In the genomic region with DNA sequence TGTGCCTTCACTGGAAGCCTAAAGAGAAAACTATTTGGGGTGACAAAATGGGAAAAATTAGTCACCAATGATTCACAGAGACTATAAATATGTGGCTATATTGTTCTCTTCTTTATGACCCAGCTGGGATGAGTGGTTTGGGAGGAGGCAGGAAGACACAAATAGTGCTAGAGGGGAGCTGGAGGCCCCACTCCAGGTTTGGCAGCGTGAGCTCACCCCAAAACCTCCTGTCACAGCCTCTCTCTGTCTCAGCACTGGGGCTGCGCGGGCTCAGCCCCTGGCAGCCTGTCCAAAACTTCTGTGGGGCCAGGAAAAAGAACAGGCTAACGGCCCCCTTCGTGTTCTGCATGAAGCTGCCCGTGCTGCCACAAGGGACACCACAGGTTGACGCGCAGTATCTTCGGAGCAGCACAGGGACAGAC, we compare ENCODE assay signal across 14 cellular contexts.
A peak's percentile ranks its signal among the peaks of the same experiment; 100 is the strongest.
DNase-seq lines count a peak whose midpoint lies in the region; ATAC-seq and TF ChIP-seq lines count a peak whose summit lies in the region.
"Had no signal": no experiment of that assay in that cellular context is flagged by ENCODE, and none has a peak within 500 bp of the region (broad histone marks: within the 10 kb centered on the region; RNA-seq: fewer than 3 reads in every experiment).

No MANE protein-coding gene starts in this region.

- H3K9me3 Mint-ChIP-seq in activated naive CD8-positive, alpha-beta T cell treated with anti-CD3 and anti-CD28 coated beads for 36 hours = no peaks in the 10 kb centered on the region

- H3K27me3 Mint-ChIP-seq in activated naive CD8-positive, alpha-beta T cell treated with anti-CD3 and anti-CD28 coated beads for 36 hours = no peaks in the 10 kb centered on the region

- peaks cover 29% of the 10 kb centered on the region for H3F3A ChIP-seq in GM23248 (ENCODE audit: insufficient read depth)

- H3K18ac ChIP-seq in neuronal stem cell (ENCODE audit: low read length) = no peak overlapping the region

- no peak overlapping the region for H3K23ac ChIP-seq in neuronal stem cell (ENCODE audit: low read depth, low read length, poor library complexity)

- H2BK12ac ChIP-seq in neuronal stem cell (ENCODE audit: low read length) = no peak overlapping the region

- no peak overlapping the region for H4K91ac ChIP-seq in neuronal stem cell (ENCODE audit: low read depth, low read length, poor library complexity)

- H3K36me3 Mint-ChIP-seq in activated naive CD8-positive, alpha-beta T cell treated with anti-CD3 and anti-CD28 coated beads for 36 hours = no peaks in the 10 kb centered on the region

- no peaks in the 10 kb centered on the region for H3K9me3 ChIP-seq in AG04450 (ENCODE audit: control insufficient read depth, insufficient read depth, low read length)
- H3K9me3 ChIP-seq in GM23248 (ENCODE audit: low read depth) = no peaks in the 10 kb centered on the region
- no peaks in the 10 kb centered on the region for H3K9me3 ChIP-seq in neuronal stem cell (replicated peaks in 1 of 2; ENCODE audit: control insufficient read depth in 2 of 2, insufficient read depth in 1 of 2, low read depth in 1 of 2, low read length in 2 of 2)
- H3K9me3 ChIP-seq: ovary had no signal

- H3K27me3 ChIP-seq in AG04450 (ENCODE audit: control insufficient read depth, insufficient read depth, low read length) (no peaks in the 10 kb centered on the region), GM23248 (replicated peaks; ENCODE audit: insufficient read depth) (no peaks in the 10 kb centered on the region), foreskin keratinocyte (peaks cover 13% of the 10 kb centered on the region), neuronal stem cell (ENCODE audit: control insufficient read depth in 3 of 3, insufficient read depth in 3 of 3, low read depth in 1 of 3, low read length in 3 of 3) (peaks cover 0 to 3% (median 0%) of the 10 kb centered on the region in 3 experiments)
- H3K27me3 ChIP-seq: ovary had no signal

- no peaks in the 10 kb centered on the region for H3K79me1 ChIP-seq in neuronal stem cell (ENCODE audit: low read depth, low read length)

- H2BK15ac ChIP-seq in neuronal stem cell (ENCODE audit: low read length) = no peak overlapping the region

- H3K27ac ChIP-seq in AG04450 (ENCODE audit: low read depth, low read length) (peak overlapping the region; percentile 48), GM23248 (peak overlapping the region; percentile 92), foreskin keratinocyte (no peak overlapping the region), neuronal stem cell (replicated peaks; ENCODE audit: low read length) (no peak overlapping the region)
- H3K27ac ChIP-seq: ovary had no signal

- H3K79me2 ChIP-seq in GM23248 (ENCODE audit: insufficient read depth) = no peaks in the 10 kb centered on the region

- H3K4me3 Mint-ChIP-seq in activated naive CD8-positive, alpha-beta T cell treated with anti-CD3 and anti-CD28 coated beads for 36 hours = no peak overlapping the region

- H2BK5ac ChIP-seq in neuronal stem cell (ENCODE audit: low read length) = no peak overlapping the region

- no peak overlapping the region for H4K8ac ChIP-seq in neuronal stem cell (ENCODE audit: low read depth, low read length)

- DNase-seq in AG04450 (ENCODE audit: low read depth, low spot score) (no peak), GM23248 (peak; percentile 91), foreskin keratinocyte (peak; percentile 43 to 75), neuronal stem cell (ENCODE audit: low spot score) (no peak), DMS79 treated with DMSO at 0.1 percent for 48 hours (lab: John Stamatoyannopoulos, UW) (no peak)
- no peak for DNase-seq in activated naive CD8-positive, alpha-beta T cell treated with anti-CD3 and anti-CD28 coated beads for 36 hours
- DNase-seq: caudate nucleus, left ventricle myocardium superior, NCI-H1436, NCI-H82, ovary, SW 1271 had no signal

- no peak overlapping the region for H3K14ac ChIP-seq in neuronal stem cell (ENCODE audit: low read length)

- peak overlapping the region; percentile 22 for H3K27ac Mint-ChIP-seq in activated naive CD8-positive, alpha-beta T cell treated with anti-CD3 and anti-CD28 coated beads for 36 hours

- TF ChIP-seq CTCF in AG04450 (IDR thresholded peaks at IDR 0.05; ENCODE audit: low read depth, low read length) = no peak
- TF ChIP-seq CTCF in foreskin keratinocyte (conservative IDR thresholded peaks at IDR 0.05) = no peak

- H3K4ac ChIP-seq in neuronal stem cell (ENCODE audit: low read length) = no peak overlapping the region

- no peak overlapping the region for H2AFZ ChIP-seq in GM23248
- H2AFZ ChIP-seq in neuronal stem cell (ENCODE audit: low read length) = no peak overlapping the region

- H3K9ac ChIP-seq in GM23248 (peak overlapping the region; percentile 56), neuronal stem cell (ENCODE audit: low read depth, low read length, poor library complexity) (no peak overlapping the region)

- H4K20me1 ChIP-seq in GM23248 (ENCODE audit: insufficient read depth) = no peaks in the 10 kb centered on the region

- in situ Hi-C loops in GM23248 (cut with MboI) = no loop called here

- no peak overlapping the region for H3K4me3 ChIP-seq in AG04450 (ENCODE audit: low read depth, low read length)
- no peak overlapping the region for H3K4me3 ChIP-seq in GM23248
- H3K4me3 ChIP-seq in neuronal stem cell (ENCODE audit: low read length in 2 of 2) = no peak overlapping the region
- H3K4me3 ChIP-seq: ovary had no signal

- ATAC-seq in foreskin keratinocyte = peak; percentile 91
- no peak for ATAC-seq in GM19467 (IDR thresholded peaks at IDR 0.05; ENCODE audit: unreplicated experiment)
- ATAC-seq in HG03460 (IDR thresholded peaks at IDR 0.05; ENCODE audit: unreplicated experiment) = no peak
- ATAC-seq: left ventricle myocardium superior had no signal

- H3K4me2 ChIP-seq in GM23248 (ENCODE audit: unreplicated experiment) (no peak overlapping the region), neuronal stem cell (ENCODE audit: insufficient read depth, low read length, poor library complexity, severe bottlenecking) (no peak overlapping the region)

- no peaks in the 10 kb centered on the region for H3K36me3 ChIP-seq in GM23248 (ENCODE audit: low read depth)
- H3K36me3 ChIP-seq in neuronal stem cell (replicated peaks in 1 of 2; ENCODE audit: control insufficient read depth in 2 of 2, insufficient read depth in 2 of 2, low read length in 2 of 2) = no peaks in the 10 kb centered on the region
- H3K36me3 ChIP-seq: ovary had no signal

- H2BK120ac ChIP-seq in neuronal stem cell (ENCODE audit: low read depth, low read length) = no peak overlapping the region

- H3K9me2 ChIP-seq in GM23248 (ENCODE audit: insufficient read depth) = no peaks in the 10 kb centered on the region

- POLR2A ChIA-PET in AG04450 (lab: Yijun Ruan, JAX) = interaction anchor here (0.7 to 1.3 kb wide), 5 partner anchors 52 to 143 kb away, joined by 3 to 7 read pairs (median 3); a partner anchor contains a TSS

- CTCF ChIA-PET in AG04450 (lab: Charles Lee) = interaction anchor here (0.7 to 1.3 kb wide), 3 partner anchors 12 to 338 kb away, joined by 3 to 11 read pairs (median 3); no protein-coding TSS in a partner anchor

- peaks cover 17% of the 10 kb centered on the region for H3K4me1 Mint-ChIP-seq in activated naive CD8-positive, alpha-beta T cell treated with anti-CD3 and anti-CD28 coated beads for 36 hours

- H2AK5ac ChIP-seq in neuronal stem cell (ENCODE audit: low read depth, low read length) = no peak overlapping the region

- H3K4me1 ChIP-seq in GM23248 (ENCODE audit: insufficient read depth) = peaks cover 41% of the 10 kb centered on the region
- H3K4me1 ChIP-seq in foreskin keratinocyte = peaks cover 3% of the 10 kb centered on the region
- no peaks in the 10 kb centered on the region for H3K4me1 ChIP-seq in neuronal stem cell (ENCODE audit: control insufficient read depth in 2 of 2, insufficient read depth in 1 of 2, low read depth in 1 of 2, low read length in 2 of 2)

- 75 to 79% methylated on average over 8 to 9 of the region's 9 CpGs for WGBS in GM23248 (ENCODE audit: low coverage in 1 of 2, low lambda C conversion rate in 2 of 2, missing lambda C conversion rate in 2 of 2), 2 experiments
- WGBS in neuronal stem cell (ENCODE audit: extremely low coverage in 2 of 2, insufficient read length in 2 of 2, insufficient replicate concordance in 1 of 2), 2 donors = no CpG with 5 or more reads among the region's 9 CpGs

Comparison
In these comparisons a context has a peak if more than half of its experiments do, and no peak if none do; other contexts are left out.
1. DNase-seq: peak in GM23248 (single experiment) and foreskin keratinocyte (2 of 2); none in AG04450 (single experiment), activated naive CD8-positive, alpha-beta T cell treated with anti-CD3 and anti-CD28 coated beads for 36 hours (single experiment), neuronal stem cell (single experiment) and DMS79 treated with DMSO at 0.1 percent for 48 hours (single experiment).
2. H3K27ac ChIP-seq: peak in AG04450 (single experiment) and GM23248 (single experiment); none in foreskin keratinocyte (single experiment) and neuronal stem cell (single experiment).